Comparison of ENCODE assay signal across 32 cellular contexts in the genomic region with DNA sequence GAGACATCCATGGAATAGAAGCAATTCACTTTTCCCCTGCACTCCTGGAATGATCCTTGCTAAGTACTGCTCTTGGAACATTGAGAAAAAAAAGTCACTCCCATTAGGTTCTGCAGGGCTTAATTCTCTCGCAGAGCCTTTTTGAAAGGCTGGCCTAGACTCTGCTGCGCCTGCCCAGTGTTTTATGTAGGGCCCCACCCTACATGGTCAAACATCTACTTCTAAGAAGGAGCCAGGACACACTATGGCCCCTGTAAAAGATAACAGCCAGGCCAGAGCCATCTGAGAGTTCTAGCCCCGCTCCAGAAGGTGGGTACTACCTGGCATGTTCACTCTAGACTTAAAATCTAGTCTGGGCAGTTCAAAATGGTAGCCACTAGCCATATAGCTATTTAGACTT. TPM values are rescaled to one million over a fixed set of nuclear protein-coding genes. Genes with fewer than 3 reads are reported as not detected.
"Had no signal": no experiment of that assay in that cellular context is flagged by ENCODE, and none has a peak within 500 bp of the region (broad histone marks: within the 10 kb centered on the region; RNA-seq: fewer than 3 reads in every experiment).

No MANE protein-coding gene starts in this region.

- H3K4me3 ChIP-seq: adrenal gland, body of pancreas, breast epithelium had no signal

- H3K27ac ChIP-seq: adrenal gland, body of pancreas, brain microvascular endothelial cell, breast epithelium, VCaP had no signal

- ATAC-seq: activated naive CD4-positive, alpha-beta T cell treated with anti-CD3 and anti-CD28 coated beads, Interleukin-2, amount 50 U/mL, for 72 hours; activated T-cell treated with anti-CD3 and anti-CD28 coated beads, Interleukin-2, amount 50 U/mL, for 4 hours; activated T-cell treated with anti-CD3 and anti-CD28 coated beads, Interleukin-2, amount 50 U/mL, for 72 hours; activated T-helper 17 cell treated with anti-CD3 and anti-CD28 coated beads, Interleukin-2, amount 50 U/mL, for 72 hours; body of pancreas had no signal

- H3K27me3 ChIP-seq: adrenal gland, body of pancreas, brain microvascular endothelial cell, breast epithelium had no signal

- DNase-seq: activated B cell treated with CpG ODN at 0.5 μM for 24 hours; activated CD4-positive, alpha-beta memory T cell treated with anti-CD3 and anti-CD28 coated beads for 36 hours; activated CD4-positive, alpha-beta T cell treated with anti-CD3 and anti-CD28 coated beads for 4 hours; activated CD4-positive, alpha-beta T cell treated with anti-CD3 and anti-CD28 coated beads, Interleukin-2, amount 10 ng/mL, durations not matched to agents 24 days and 14 days; activated CD4-positive, alpha-beta T cell treated with anti-CD3 and anti-CD28 coated beads, Interleukin-2, amount 50 U/mL, for 1 hour; activated CD4-positive, alpha-beta T cell treated with anti-CD3 and anti-CD28 coated beads, Interleukin-2, amount 50 U/mL, for 4 hours; activated CD4-positive, CD25-positive, alpha-beta regulatory T cell treated with anti-CD3 and anti-CD28 coated beads, Interleukin-2, amount 50 U/mL, for 72 hours; activated CD8-positive, alpha-beta memory T cell treated with anti-CD3 and anti-CD28 coated beads, Interleukin-2, amount 50 U/mL, for 4 hours; activated CD8-positive, alpha-beta T cell treated with anti-CD3 and anti-CD28 coated beads for 36 hours; activated effector memory CD4-positive, alpha-beta T cell treated with anti-CD3 and anti-CD28 coated beads, Interleukin-2, amount 50 U/mL, for 16 hours; activated gamma-delta T cell treated with Interleukin-2 at 50 U/mL for 16 hours; activated naive CD4-positive, alpha-beta T cell; activated naive CD4-positive, alpha-beta T cell treated with anti-CD3 and anti-CD28 coated beads for 36 hours; activated naive CD4-positive, alpha-beta T cell treated with anti-CD3 and anti-CD28 coated beads, Interleukin-2, amount 50 U/mL, for 16 hours; activated naive CD8-positive, alpha-beta T cell treated with anti-CD3 and anti-CD28 coated beads for 36 hours; activated T-cell treated with anti-CD3 and anti-CD28 coated beads for 4 hours; activated T-cell treated with anti-CD3 and anti-CD28 coated beads, Interleukin-2, amount 50 U/mL, for 1 hour; activated T-cell treated with anti-CD3 and anti-CD28 coated beads, Interleukin-2, amount 50 U/mL, for 4 hours; activated T-cell treated with anti-CD3 and anti-CD28 coated beads, Interleukin-2, amount 50 U/mL, for 72 hours; adrenal gland; amniotic stem cell; aorta; body of pancreas; brain microvascular endothelial cell; central memory CD4-positive, alpha-beta T cell; T-helper 1 cell; T-helper 2 cell; T-helper 9 cell had no signal

- H3K36me3 ChIP-seq: adrenal gland, brain microvascular endothelial cell, breast epithelium had no signal

- H3K9me3 ChIP-seq: adrenal gland, body of pancreas, breast epithelium had no signal

RNA-seq across cellular contexts. Expression of a gene that starts 30.6 kb away (rescaled TPM):
- total RNA-seq: activated B cell treated with CpG ODN at 0.5 μM for 24 hours had no signal
